Comparison of ENCODE assay signal across 1 cellular context in the genomic region with DNA sequence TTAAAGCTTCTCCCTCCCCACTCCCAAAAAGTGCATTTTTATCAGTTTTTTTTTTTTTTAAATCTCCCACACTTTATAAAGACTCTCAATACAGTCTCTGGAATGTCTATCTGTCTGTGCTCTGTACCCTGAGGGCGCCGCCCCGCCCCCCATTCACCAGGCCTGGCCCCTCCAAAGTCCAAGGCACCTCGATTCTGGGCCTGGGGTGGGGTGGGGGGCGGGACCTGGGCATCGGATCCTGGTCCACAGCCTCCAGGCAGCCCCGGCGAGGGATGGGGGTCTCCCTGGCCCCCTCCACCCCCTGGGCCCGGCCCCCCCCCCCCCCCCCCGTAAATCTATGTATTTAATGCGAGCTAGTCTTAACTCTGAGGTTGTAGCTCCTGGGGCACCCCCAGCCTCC.
TF ChIP-seq lines count a peak whose summit lies in the region.

No MANE protein-coding gene starts in this region.

TF ChIP-seq in WTC11, 78 proteins besides CTCF, POLR2A, EP300 and RAD21:
- TF ChIP-seq, protein P1, sequence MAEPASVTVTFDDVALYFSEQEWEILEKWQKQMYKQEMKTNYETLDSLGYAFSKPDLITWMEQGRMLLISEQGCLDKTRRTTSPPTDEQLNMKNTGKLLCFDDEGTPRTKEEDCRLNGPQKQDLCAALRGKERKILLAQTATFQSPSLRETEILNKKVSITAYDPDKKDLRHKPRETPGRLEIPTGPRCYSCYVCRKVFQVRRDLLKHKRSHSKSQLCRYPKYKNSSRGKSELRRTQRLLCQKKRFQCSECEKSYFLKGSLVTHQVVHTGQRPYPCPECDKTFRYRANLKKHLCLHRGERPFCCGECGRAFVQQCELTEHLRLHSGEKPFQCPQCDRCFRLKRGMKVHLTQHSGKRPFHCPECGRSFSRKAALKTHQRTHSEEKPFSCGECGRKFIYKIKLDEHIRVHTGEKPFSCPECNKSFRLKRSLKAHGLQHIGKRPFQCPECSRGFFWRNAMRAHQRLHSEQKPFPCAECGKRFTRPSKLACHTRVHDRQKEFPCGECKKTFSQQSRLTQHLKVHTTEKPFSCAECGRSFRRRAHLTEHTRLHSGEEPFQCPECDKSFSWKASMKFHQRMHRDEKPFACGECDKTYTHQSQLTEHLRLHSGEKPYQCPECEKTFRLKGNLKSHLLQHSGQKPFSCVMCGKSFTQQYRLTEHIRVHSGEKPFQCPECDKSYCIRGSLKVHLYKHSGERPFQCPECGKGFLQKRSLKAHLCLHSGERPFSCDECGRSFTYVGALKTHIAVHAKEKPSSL (CRISPR knock-in tag; conservative IDR thresholded peaks at IDR 0.05): no peak
- TF ChIP-seq SMAD4 (CRISPR knock-in tag; IDR thresholded peaks at IDR 0.05) (no peak), MXD4 (CRISPR knock-in tag; IDR thresholded peaks at IDR 0.05; ENCODE audit: borderline replicate concordance) (no peak), CBFB (CRISPR knock-in tag; IDR thresholded peaks at IDR 0.05; ENCODE audit: low read depth) (no peak), CREB1 (CRISPR knock-in tag; IDR thresholded peaks at IDR 0.05) (no peak), NR3C1 (CRISPR knock-in tag; conservative IDR thresholded peaks at IDR 0.05; ENCODE audit: low read depth) (no peak), ZNF396 (CRISPR knock-in tag; IDR thresholded peaks at IDR 0.05; ENCODE audit: borderline replicate concordance) (no peak), RELA (CRISPR knock-in tag; IDR thresholded peaks at IDR 0.05; ENCODE audit: borderline replicate concordance) (no peak), ZNF219 (CRISPR knock-in tag; IDR thresholded peaks at IDR 0.05; ENCODE audit: borderline replicate concordance) (no peak), IRF2 (CRISPR knock-in tag; IDR thresholded peaks at IDR 0.05; ENCODE audit: borderline replicate concordance, low read depth) (no peak), NFYB (CRISPR knock-in tag; conservative IDR thresholded peaks at IDR 0.05; ENCODE audit: low read depth) (no peak), TP53 (CRISPR knock-in tag; IDR thresholded peaks at IDR 0.05) (no peak), ZNF121 (CRISPR knock-in tag; IDR thresholded peaks at IDR 0.05) (no peak)
- TF ChIP-seq, protein P2, sequence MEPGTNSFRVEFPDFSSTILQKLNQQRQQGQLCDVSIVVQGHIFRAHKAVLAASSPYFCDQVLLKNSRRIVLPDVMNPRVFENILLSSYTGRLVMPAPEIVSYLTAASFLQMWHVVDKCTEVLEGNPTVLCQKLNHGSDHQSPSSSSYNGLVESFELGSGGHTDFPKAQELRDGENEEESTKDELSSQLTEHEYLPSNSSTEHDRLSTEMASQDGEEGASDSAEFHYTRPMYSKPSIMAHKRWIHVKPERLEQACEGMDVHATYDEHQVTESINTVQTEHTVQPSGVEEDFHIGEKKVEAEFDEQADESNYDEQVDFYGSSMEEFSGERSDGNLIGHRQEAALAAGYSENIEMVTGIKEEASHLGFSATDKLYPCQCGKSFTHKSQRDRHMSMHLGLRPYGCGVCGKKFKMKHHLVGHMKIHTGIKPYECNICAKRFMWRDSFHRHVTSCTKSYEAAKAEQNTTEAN (CRISPR knock-in tag; IDR thresholded peaks at IDR 0.05): no peak
- TF ChIP-seq, protein P3, sequence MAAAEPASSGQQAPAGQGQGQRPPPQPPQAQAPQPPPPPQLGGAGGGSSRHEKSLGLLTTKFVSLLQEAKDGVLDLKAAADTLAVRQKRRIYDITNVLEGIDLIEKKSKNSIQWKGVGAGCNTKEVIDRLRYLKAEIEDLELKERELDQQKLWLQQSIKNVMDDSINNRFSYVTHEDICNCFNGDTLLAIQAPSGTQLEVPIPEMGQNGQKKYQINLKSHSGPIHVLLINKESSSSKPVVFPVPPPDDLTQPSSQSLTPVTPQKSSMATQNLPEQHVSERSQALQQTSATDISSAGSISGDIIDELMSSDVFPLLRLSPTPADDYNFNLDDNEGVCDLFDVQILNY (CRISPR knock-in tag; IDR thresholded peaks at IDR 0.05): no peak
- TF ChIP-seq, protein P4, sequence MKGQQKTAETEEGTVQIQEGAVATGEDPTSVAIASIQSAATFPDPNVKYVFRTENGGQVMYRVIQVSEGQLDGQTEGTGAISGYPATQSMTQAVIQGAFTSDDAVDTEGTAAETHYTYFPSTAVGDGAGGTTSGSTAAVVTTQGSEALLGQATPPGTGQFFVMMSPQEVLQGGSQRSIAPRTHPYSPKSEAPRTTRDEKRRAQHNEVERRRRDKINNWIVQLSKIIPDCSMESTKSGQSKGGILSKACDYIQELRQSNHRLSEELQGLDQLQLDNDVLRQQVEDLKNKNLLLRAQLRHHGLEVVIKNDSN (CRISPR knock-in tag; IDR thresholded peaks at IDR 0.05): no peak
- TF ChIP-seq, protein P5, sequence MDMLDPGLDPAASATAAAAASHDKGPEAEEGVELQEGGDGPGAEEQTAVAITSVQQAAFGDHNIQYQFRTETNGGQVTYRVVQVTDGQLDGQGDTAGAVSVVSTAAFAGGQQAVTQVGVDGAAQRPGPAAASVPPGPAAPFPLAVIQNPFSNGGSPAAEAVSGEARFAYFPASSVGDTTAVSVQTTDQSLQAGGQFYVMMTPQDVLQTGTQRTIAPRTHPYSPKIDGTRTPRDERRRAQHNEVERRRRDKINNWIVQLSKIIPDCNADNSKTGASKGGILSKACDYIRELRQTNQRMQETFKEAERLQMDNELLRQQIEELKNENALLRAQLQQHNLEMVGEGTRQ (CRISPR knock-in tag; IDR thresholded peaks at IDR 0.05): no peak
